ENCODE assay signal across 19 cellular contexts in genomic region chr11:68384530-68385081, GRCh38.
"Had no signal": no experiment of that assay in that cellular context is flagged by ENCODE, and none has a peak within 500 bp of the region (broad histone marks: within the 10 kb centered on the region; RNA-seq: fewer than 3 reads in every experiment).

No MANE protein-coding gene starts in this region.

- H3K27me3 ChIP-seq: heart right ventricle, hepatocyte, ovary, right atrium auricular region, stomach, testis, tibial artery, upper lobe of right lung had no signal

- H3K4me2 ChIP-seq: hepatocyte had no signal

- H3K4me3 ChIP-seq: heart right ventricle, hepatocyte, left ventricle myocardium inferior, lung, mucosa of descending colon, ovary, right atrium auricular region, stomach, testis, tibial artery, upper lobe of right lung had no signal

- ATAC-seq: mucosa of descending colon; stimulated activated naive CD8-positive, alpha-beta T cell treated with anti-CD3 and anti-CD28 coated beads, Interleukin-15, Interleukin-2, amounts not matched to agents 100 U/mL and 50 U/mL, for 24 hours had no signal

- H3K4me3 Mint-ChIP-seq: naive thymus-derived CD4-positive, alpha-beta T cell; nephron; neural crest cell; stimulated activated naive B cell treated with anti-CD40 and anti-IgM and Interleukin-4, amounts not matched to agents 10 μg/mL and 1 μg/mL and 100 μg/mL, for 72 hours had no signal

- H3K36me3 Mint-ChIP-seq: naive thymus-derived CD4-positive, alpha-beta T cell; stimulated activated naive B cell treated with anti-CD40 and anti-IgM and Interleukin-4, amounts not matched to agents 10 μg/mL and 1 μg/mL and 100 μg/mL, for 72 hours had no signal

- H3K9me3 Mint-ChIP-seq: naive thymus-derived CD4-positive, alpha-beta T cell; nephron; neural crest cell; stimulated activated naive B cell treated with anti-CD40 and anti-IgM and Interleukin-4, amounts not matched to agents 10 μg/mL and 1 μg/mL and 100 μg/mL, for 72 hours had no signal

- H3K27ac ChIP-seq: hepatocyte, left ventricle myocardium inferior, neutrophil, ovary, right atrium auricular region, testis, upper lobe of right lung had no signal

- H3K27me3 Mint-ChIP-seq: progenitor cell of endocrine pancreas had no signal

- H3K9me3 ChIP-seq: heart right ventricle, left ventricle myocardium inferior, mucosa of descending colon, neutrophil, ovary, right atrium auricular region, stomach, testis, tibial artery, upper lobe of right lung had no signal

- DNase-seq: occipital lobe, upper lobe of right lung had no signal

- H2AFZ ChIP-seq: hepatocyte had no signal

- H3K36me3 ChIP-seq: neutrophil, ovary had no signal

- H3K27ac Mint-ChIP-seq: nephron; progenitor cell of endocrine pancreas; stimulated activated naive B cell treated with anti-CD40 and anti-IgM and Interleukin-4, amounts not matched to agents 10 μg/mL and 1 μg/mL and 100 μg/mL, for 72 hours had no signal
